In genomic region chr4:888029-888428, GRCh38 we compare ENCODE assay signal across 29 cellular contexts.
"Had no signal": no experiment of that assay in that cellular context is flagged by ENCODE, and none has a peak within 500 bp of the region (broad histone marks: within the 10 kb centered on the region; RNA-seq: fewer than 3 reads in every experiment).

No MANE protein-coding gene starts in this region.

- DNase-seq: hypothalamus; immature natural killer cell; kidney; left ventricle myocardium inferior; mesendoderm; naive B cell; natural killer cell; nephron progenitor cell; nucleus accumbens; pancreas; posterior cingulate gyrus; retina; right cardiac atrium; stimulated activated CD4-positive, alpha-beta T cell treated with anti-CD3 and anti-CD28 coated beads, Interleukin-12 subunit alpha, Interleukin-12 subunit beta, amount 100 ng/mL, for 4 hours; stimulated activated CD4-positive, alpha-beta T cell treated with anti-CD3 and anti-CD28 coated beads, Interleukin-15, amount 100 ng/mL, for 24 hours; stimulated activated CD4-positive, alpha-beta T cell treated with anti-CD3 and anti-CD28 coated beads, Interleukin-2, amount 100 ng/mL, for 24 hours; stimulated activated CD4-positive, alpha-beta T cell treated with anti-CD3 and anti-CD28 coated beads, Interleukin-4, amount 100 ng/mL, for 1 hour; stimulated activated naive B cell treated with anti-CD40 and anti-IgM and Interleukin-4, amounts not matched to agents 10 μg/mL and 1 μg/mL and 100 μg/mL, for 72 hours; substantia nigra; thyroid gland; transverse colon; upper lobe of right lung had no signal

- H3K4me3 Mint-ChIP-seq: immature natural killer cell; mesothelial cell of epicardium; naive B cell; natural killer cell; nephron progenitor cell; stimulated activated naive B cell treated with anti-CD40 and anti-IgM and Interleukin-4, amounts not matched to agents 10 μg/mL and 1 μg/mL and 100 μg/mL, for 72 hours; stimulated activated naive CD8-positive, alpha-beta T cell treated with anti-CD3 and anti-CD28 coated beads, Interleukin-15, Interleukin-2, amounts not matched to agents 100 ng/mL and 50 ng/mL, for 24 hours had no signal

- FAIRE-seq: islet of Langerhans, kidney, pancreas had no signal

- H3K27ac Mint-ChIP-seq: mesothelial cell of epicardium; nephron progenitor cell; stimulated activated naive B cell treated with anti-CD40 and anti-IgM and Interleukin-4, amounts not matched to agents 10 μg/mL and 1 μg/mL and 100 μg/mL, for 72 hours; stimulated activated naive CD8-positive, alpha-beta T cell treated with anti-CD3 and anti-CD28 coated beads, Interleukin-15, Interleukin-2, amounts not matched to agents 100 ng/mL and 50 ng/mL, for 24 hours had no signal

- H3K4me1 ChIP-seq: pancreas, prostate gland, thyroid gland, transverse colon, upper lobe of right lung had no signal

- H3K9me3 ChIP-seq: left ventricle myocardium inferior, pancreas, prostate gland, thyroid gland, transverse colon, upper lobe of right lung had no signal

- H3K4me3 ChIP-seq: left ventricle myocardium inferior, lung, pancreas, prostate gland, skin epidermis, thyroid gland, transverse colon, upper lobe of right lung had no signal

- H3K27ac ChIP-seq: left ventricle myocardium inferior, pancreas, prostate gland, skin epidermis, thyroid gland, transverse colon, upper lobe of right lung had no signal

- H3K27me3 ChIP-seq: pancreas, thyroid gland, transverse colon, upper lobe of right lung had no signal

- H3K27me3 Mint-ChIP-seq: naive B cell; stimulated activated naive B cell treated with anti-CD40 and anti-IgM and Interleukin-4, amounts not matched to agents 10 μg/mL and 1 μg/mL and 100 μg/mL, for 72 hours; stimulated activated naive CD8-positive, alpha-beta T cell treated with anti-CD3 and anti-CD28 coated beads, Interleukin-15, Interleukin-2, amounts not matched to agents 100 ng/mL and 50 ng/mL, for 24 hours had no signal

- H3K4me1 Mint-ChIP-seq: immature natural killer cell; mesothelial cell of epicardium; nephron progenitor cell; stimulated activated naive B cell treated with anti-CD40 and anti-IgM and Interleukin-4, amounts not matched to agents 10 μg/mL and 1 μg/mL and 100 μg/mL, for 72 hours had no signal

- ATAC-seq: pancreas; right cardiac atrium; sciatic nerve; stimulated activated naive B cell treated with anti-CD40 and anti-IgM and Interleukin-4, amounts not matched to agents 10 μg/mL and 1 μg/mL and 100 μg/mL, for 72 hours; upper lobe of right lung had no signal

- H3K9me3 Mint-ChIP-seq: immature natural killer cell; mesothelial cell of epicardium; natural killer cell; nephron progenitor cell; stimulated activated naive CD8-positive, alpha-beta T cell treated with anti-CD3 and anti-CD28 coated beads, Interleukin-15, Interleukin-2, amounts not matched to agents 100 ng/mL and 50 ng/mL, for 24 hours had no signal

- H3K36me3 Mint-ChIP-seq: natural killer cell had no signal
